ENCODE assay signal across 1 cellular context in genomic region chr9:34403554-34404380, GRCh38.
TF ChIP-seq lines count a peak whose summit lies in the region.

No MANE protein-coding gene starts in this region.

TF ChIP-seq in HCT116, 20 proteins besides CTCF, POLR2A, EP300 and RAD21:
- TF ChIP-seq, protein P1, sequence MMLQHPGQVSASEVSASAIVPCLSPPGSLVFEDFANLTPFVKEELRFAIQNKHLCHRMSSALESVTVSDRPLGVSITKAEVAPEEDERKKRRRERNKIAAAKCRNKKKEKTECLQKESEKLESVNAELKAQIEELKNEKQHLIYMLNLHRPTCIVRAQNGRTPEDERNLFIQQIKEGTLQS (IDR thresholded peaks at IDR 0.05): no peak
- TF ChIP-seq FOSL1 (IDR thresholded peaks at IDR 0.05; ENCODE audit: low read depth) (no peak), ELF1 (IDR thresholded peaks at IDR 0.05; ENCODE audit: borderline replicate concordance, low read depth) (no peak), YY1 (IDR thresholded peaks at IDR 0.05; ENCODE audit: extremely low read depth, insufficient replicate concordance, low read depth, low read length) (no peak), POLR2AphosphoS5 (IDR thresholded peaks at IDR 0.05; ENCODE audit: low read depth, low read length) (no peak), ZNF274 (IDR thresholded peaks at IDR 0.05; ENCODE audit: low read depth, low read length) (no peak)
- TF ChIP-seq, protein P2, sequence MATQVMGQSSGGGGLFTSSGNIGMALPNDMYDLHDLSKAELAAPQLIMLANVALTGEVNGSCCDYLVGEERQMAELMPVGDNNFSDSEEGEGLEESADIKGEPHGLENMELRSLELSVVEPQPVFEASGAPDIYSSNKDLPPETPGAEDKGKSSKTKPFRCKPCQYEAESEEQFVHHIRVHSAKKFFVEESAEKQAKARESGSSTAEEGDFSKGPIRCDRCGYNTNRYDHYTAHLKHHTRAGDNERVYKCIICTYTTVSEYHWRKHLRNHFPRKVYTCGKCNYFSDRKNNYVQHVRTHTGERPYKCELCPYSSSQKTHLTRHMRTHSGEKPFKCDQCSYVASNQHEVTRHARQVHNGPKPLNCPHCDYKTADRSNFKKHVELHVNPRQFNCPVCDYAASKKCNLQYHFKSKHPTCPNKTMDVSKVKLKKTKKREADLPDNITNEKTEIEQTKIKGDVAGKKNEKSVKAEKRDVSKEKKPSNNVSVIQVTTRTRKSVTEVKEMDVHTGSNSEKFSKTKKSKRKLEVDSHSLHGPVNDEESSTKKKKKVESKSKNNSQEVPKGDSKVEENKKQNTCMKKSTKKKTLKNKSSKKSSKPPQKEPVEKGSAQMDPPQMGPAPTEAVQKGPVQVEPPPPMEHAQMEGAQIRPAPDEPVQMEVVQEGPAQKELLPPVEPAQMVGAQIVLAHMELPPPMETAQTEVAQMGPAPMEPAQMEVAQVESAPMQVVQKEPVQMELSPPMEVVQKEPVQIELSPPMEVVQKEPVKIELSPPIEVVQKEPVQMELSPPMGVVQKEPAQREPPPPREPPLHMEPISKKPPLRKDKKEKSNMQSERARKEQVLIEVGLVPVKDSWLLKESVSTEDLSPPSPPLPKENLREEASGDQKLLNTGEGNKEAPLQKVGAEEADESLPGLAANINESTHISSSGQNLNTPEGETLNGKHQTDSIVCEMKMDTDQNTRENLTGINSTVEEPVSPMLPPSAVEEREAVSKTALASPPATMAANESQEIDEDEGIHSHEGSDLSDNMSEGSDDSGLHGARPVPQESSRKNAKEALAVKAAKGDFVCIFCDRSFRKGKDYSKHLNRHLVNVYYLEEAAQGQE (IDR thresholded peaks at IDR 0.05; ENCODE audit: low read depth): no peak
